In genomic region chr9:14198544-14199510, GRCh38 we compare ENCODE assay signal across 13 cellular contexts.
DNase-seq lines count a peak whose midpoint lies in the region; TF ChIP-seq lines count a peak whose summit lies in the region.
"Had no signal": no experiment of that assay in that cellular context is flagged by ENCODE, and none has a peak within 500 bp of the region (broad histone marks: within the 10 kb centered on the region; RNA-seq: fewer than 3 reads in every experiment).

No MANE protein-coding gene starts in this region.

- DNase-seq in brain microvascular endothelial cell (peak; percentile 63), hippocampal formation (lab: John Stamatoyannopoulos, UW) (peak; percentile 22 to 56), sigmoid colon (peak; percentile 86), NCI-H2227 treated with DMSO at 0.1 percent for 48 hours (lab: John Stamatoyannopoulos, UW) (no peak), T1000 (lab: John Stamatoyannopoulos, UW) (no peak), CD14-positive monocyte (ENCODE audit: low spot score) (no peak)
- no peak for DNase-seq in activated T-helper 2 cell treated with anti-CD3 and anti-CD28 coated beads, Interferon-gamma antibody, Interleukin-2, Interleukin-4, amounts not matched to agents 10 μg/mL and 5 μg/mL and 100 μg/mL, durations not matched to agents 14 hours and 24 hours and 36 hours (ENCODE audit: low spot score)
- DNase-seq: central memory CD4-positive, alpha-beta T cell; GDM1; stimulated activated naive CD8-positive, alpha-beta T cell treated with anti-CD3 and anti-CD28 coated beads, Interleukin-15, Interleukin-2, amounts not matched to agents 100 U/mL and 50 U/mL, for 24 hours; T-helper 17 cell had no signal

- in situ Hi-C loops in brain microvascular endothelial cell (cut with HindIII; ENCODE audit: low pct_ligation_motif_present, low sequenced_read_pairs) = loop anchor here (25.0 kb wide), 1 partner anchor 112 kb away; no protein-coding TSS in a partner anchor

- no peak overlapping the region for H3K4me3 ChIP-seq in HEK293 (ENCODE audit: low read depth, low read length)
- no peak overlapping the region for H3K4me3 ChIP-seq in brain microvascular endothelial cell (ENCODE audit: low read depth, low read length)
- H3K4me3 ChIP-seq in sigmoid colon = no peak overlapping the region
- H3K4me3 ChIP-seq: K562 had no signal

- intact Hi-C loops in sigmoid colon (cut with DNase I) = no loop called here
- intact Hi-C loops in activated T-helper 2 cell treated with anti-CD3 and anti-CD28 coated beads, Interferon-gamma antibody, Interleukin-2, Interleukin-4, amounts not matched to agents 10 μg/mL and 5 μg/mL and 100 μg/mL, durations not matched to agents 14 hours and 24 hours and 36 hours (cut with micrococcal nuclease) = no loop called here
- intact Hi-C loops in CD14-positive monocyte (cut with micrococcal nuclease) = no loop called here

- no peak overlapping the region for H3K4me3 Mint-ChIP-seq in activated T-helper 2 cell treated with anti-CD3 and anti-CD28 coated beads, Interferon-gamma antibody, Interleukin-2, Interleukin-4, amounts not matched to agents 10 μg/mL and 5 μg/mL and 100 μg/mL, durations not matched to agents 14 hours and 24 hours and 36 hours (ENCODE audit: low read depth)
- H3K4me3 Mint-ChIP-seq in CD14-positive monocyte = no peak overlapping the region
- H3K4me3 Mint-ChIP-seq: T-helper 17 cell had no signal

- POLR2A ChIA-PET in HEK293 (lab: Yijun Ruan, JAX) = no interaction called here

- no peak for TF ChIP-seq POLR2A in sigmoid colon (IDR thresholded peaks at IDR 0.05)

- H3K27me3 Mint-ChIP-seq in activated T-helper 2 cell treated with anti-CD3 and anti-CD28 coated beads, Interferon-gamma antibody, Interleukin-2, Interleukin-4, amounts not matched to agents 10 μg/mL and 5 μg/mL and 100 μg/mL, durations not matched to agents 14 hours and 24 hours and 36 hours (ENCODE audit: low read depth) = no peaks in the 10 kb centered on the region
- H3K27me3 Mint-ChIP-seq in CD14-positive monocyte (ENCODE audit: low read depth in 3 of 3) = no peaks in the 10 kb centered on the region
- H3K27me3 Mint-ChIP-seq: T-helper 17 cell had no signal

- H3K9me3 Mint-ChIP-seq in activated T-helper 2 cell treated with anti-CD3 and anti-CD28 coated beads, Interferon-gamma antibody, Interleukin-2, Interleukin-4, amounts not matched to agents 10 μg/mL and 5 μg/mL and 100 μg/mL, durations not matched to agents 14 hours and 24 hours and 36 hours = no peaks in the 10 kb centered on the region
- peaks cover 0 to 6% (median 0%) of the 10 kb centered on the region in 7 donors for H3K9me3 Mint-ChIP-seq in CD14-positive monocyte

- no peak overlapping the region for H3K27ac Mint-ChIP-seq in activated T-helper 2 cell treated with anti-CD3 and anti-CD28 coated beads, Interferon-gamma antibody, Interleukin-2, Interleukin-4, amounts not matched to agents 10 μg/mL and 5 μg/mL and 100 μg/mL, durations not matched to agents 14 hours and 24 hours and 36 hours
- H3K27ac Mint-ChIP-seq in CD14-positive monocyte = no peak overlapping the region
- H3K27ac Mint-ChIP-seq: T-helper 17 cell had no signal

- H3K36me3 ChIP-seq in HEK293 (ENCODE audit: control insufficient read depth in 2 of 2, insufficient read depth in 1 of 2, low read length in 2 of 2) = no peaks in the 10 kb centered on the region
- H3K36me3 ChIP-seq in brain microvascular endothelial cell (replicated peaks) = no peaks in the 10 kb centered on the region
- no peaks in the 10 kb centered on the region for H3K36me3 ChIP-seq in sigmoid colon

- H3K36me3 Mint-ChIP-seq in activated T-helper 2 cell treated with anti-CD3 and anti-CD28 coated beads, Interferon-gamma antibody, Interleukin-2, Interleukin-4, amounts not matched to agents 10 μg/mL and 5 μg/mL and 100 μg/mL, durations not matched to agents 14 hours and 24 hours and 36 hours (ENCODE audit: low read depth) = no peaks in the 10 kb centered on the region
- no peaks in the 10 kb centered on the region for H3K36me3 Mint-ChIP-seq in CD14-positive monocyte

- TF ChIP-seq EP300 in sigmoid colon (IDR thresholded peaks at IDR 0.05) = peak in 1 of 4 donors; percentile 2

- CTCF ChIA-PET in HEK293 (lab: Yijun Ruan, JAX) = interaction anchor here (0.6 to 1.5 kb wide), 3 partner anchors 52 to 1000 kb away, joined by 3 to 4 read pairs (median 3); no protein-coding TSS in a partner anchor

- H3K27ac ChIP-seq in HEK293 (ENCODE audit: extremely low read depth, low read depth, low read length) (no peak overlapping the region), brain microvascular endothelial cell (no peak overlapping the region), sigmoid colon (peak overlapping the region; percentile 52 to 77 (median 64))

- TF ChIP-seq CTCF in HEK293 (tag by site-specific recombination; IDR thresholded peaks at IDR 0.05) (no peak), brain microvascular endothelial cell (IDR thresholded peaks at IDR 0.05; ENCODE audit: low read depth, low read length, missing control alignments) (no peak), sigmoid colon (IDR thresholded peaks at IDR 0.05) (no peak), CD14-positive monocyte (IDR thresholded peaks at IDR 0.05) (no peak)

- 54 to 66% methylated on average over 11 of the region's 11 CpGs for WGBS in sigmoid colon, 2 donors

- peaks cover 29% of the 10 kb centered on the region for H3K4me1 ChIP-seq in HEK293 (ENCODE audit: control insufficient read depth, insufficient read depth, low read length)
- H3K4me1 ChIP-seq in sigmoid colon = peaks cover 0 to 75% (median 56%) of the 10 kb centered on the region in 4 donors

- no peaks in the 10 kb centered on the region for H3K27me3 ChIP-seq in brain microvascular endothelial cell (replicated peaks)
- no peaks in the 10 kb centered on the region for H3K27me3 ChIP-seq in sigmoid colon

- no peaks in the 10 kb centered on the region for H3K4me1 Mint-ChIP-seq in activated T-helper 2 cell treated with anti-CD3 and anti-CD28 coated beads, Interferon-gamma antibody, Interleukin-2, Interleukin-4, amounts not matched to agents 10 μg/mL and 5 μg/mL and 100 μg/mL, durations not matched to agents 14 hours and 24 hours and 36 hours (ENCODE audit: low read depth)
- no peaks in the 10 kb centered on the region for H3K4me1 Mint-ChIP-seq in CD14-positive monocyte
- H3K4me1 Mint-ChIP-seq: T-helper 17 cell had no signal

- no peaks in the 10 kb centered on the region for H3K9me3 ChIP-seq in HEK293 (ENCODE audit: control insufficient read depth, insufficient read depth, low read depth, low read length)
- H3K9me3 ChIP-seq in sigmoid colon = no peaks in the 10 kb centered on the region

TF ChIP-seq in HEK293, 187 proteins besides CTCF, POLR2A, EP300 and RAD21 (continues in another document):
- no peak for TF ChIP-seq ZNF157 (tag by site-specific recombination; IDR thresholded peaks at IDR 0.05)
- no peak for TF ChIP-seq ZNF24 (tag by site-specific recombination; IDR thresholded peaks at IDR 0.05)
- no peak for TF ChIP-seq ELK4 (IDR thresholded peaks at IDR 0.05; ENCODE audit: borderline replicate concordance, low read depth, low read length)
- no peak for TF ChIP-seq INSM2 (tag by site-specific recombination; IDR thresholded peaks at IDR 0.05)
- no peak for TF ChIP-seq KLF1 (tag by site-specific recombination; IDR thresholded peaks at IDR 0.05)
- TF ChIP-seq PRDM10 (tag by site-specific recombination; IDR thresholded peaks at IDR 0.05) = 0 out of 2 replicates have a peak, but pooled peaks have one; percentile 14
- TF ChIP-seq ZBTB17 (tag by site-specific recombination; IDR thresholded peaks at IDR 0.05) = peak; percentile 64

Comparison
In these comparisons a context has a peak if more than half of its experiments do, and no peak if none do; other contexts are left out.
1. H3K27ac ChIP-seq: peak in sigmoid colon (4 of 4); none in HEK293 (single experiment) and brain microvascular endothelial cell (single experiment).
2. DNase-seq: peak in brain microvascular endothelial cell (single experiment), hippocampal formation (2 of 2) and sigmoid colon (single experiment); none in NCI-H2227 treated with DMSO at 0.1 percent for 48 hours (single experiment), T1000 (single experiment), activated T-helper 2 cell treated with anti-CD3 and anti-CD28 coated beads, Interferon-gamma antibody, Interleukin-2, Interleukin-4, amounts not matched to agents 10 μg/mL and 5 μg/mL and 100 μg/mL, durations not matched to agents 14 hours and 24 hours and 36 hours (single experiment) and CD14-positive monocyte (single experiment).